ENCODE assay signal across 9 cellular contexts in genomic region chr3:30611613-30612421, GRCh38. TPM values are rescaled to one million over a fixed set of nuclear protein-coding genes. Genes with fewer than 3 reads are reported as not detected.
DNase-seq lines count a peak whose midpoint lies in the region; ATAC-seq and TF ChIP-seq lines count a peak whose summit lies in the region.
"Had no signal": no experiment of that assay in that cellular context is flagged by ENCODE, and none has a peak within 500 bp of the region (broad histone marks: within the 10 kb centered on the region; RNA-seq: fewer than 3 reads in every experiment).

No MANE protein-coding gene starts in this region.

- no peaks in the 10 kb centered on the region for H3F3A ChIP-seq in OCI-LY1 (ENCODE audit: insufficient read depth, low read length)

- peak overlapping the region; percentile 69 for H2BK12ac ChIP-seq in trophoblast cell (ENCODE audit: low read length)

- ATAC-seq in GM21723 (IDR thresholded peaks at IDR 0.05; ENCODE audit: unreplicated experiment) = no peak
- no peak for ATAC-seq in HG02840 (IDR thresholded peaks at IDR 0.05; ENCODE audit: low FRiP score, unreplicated experiment)
- ATAC-seq: left lobe of liver had no signal

- H3K79me1 ChIP-seq in trophoblast cell (ENCODE audit: low read length) = peaks cover 13% of the 10 kb centered on the region

- H4K12ac ChIP-seq in trophoblast cell (ENCODE audit: low read depth, low read length) = no peak overlapping the region

- DNase-seq in Caki2 (ENCODE audit: low read depth) (peak; percentile 73), dermis blood vessel endothelial cell (peak; percentile 79), trophoblast cell (peak; percentile 25 to 70), DMS153 treated with DMSO at 0.1 percent for 48 hours (lab: John Stamatoyannopoulos, UW; ENCODE audit: unreplicated experiment) (no peak)
- no peak for DNase-seq in activated CD4-positive, alpha-beta T cell treated with anti-CD3 and anti-CD28 coated beads, Interleukin-2, amount 50 U/mL, for 4 hours

- H3K18ac ChIP-seq in trophoblast cell (ENCODE audit: low read length) = no peak overlapping the region

- H3K23ac ChIP-seq in trophoblast cell (ENCODE audit: low read length) = no peak overlapping the region

- WGBS in trophoblast cell (ENCODE audit: extremely low coverage, insufficient coverage, insufficient read length) = no CpG with 5 or more reads among the region's 7 CpGs

- in situ Hi-C loops in Caki2 (cut with HindIII; ENCODE audit: low pct_unique_long_range_greater_than_20kb, low sequenced_read_pairs) = no loop called here

- peaks cover 87% of the 10 kb centered on the region for H3K4me1 ChIP-seq in OCI-LY1 (ENCODE audit: insufficient read depth, low read length, severe bottlenecking)
- H3K4me1 ChIP-seq in trophoblast cell (ENCODE audit: control insufficient read depth in 1 of 2, insufficient read depth in 2 of 2, low read length in 2 of 2) = peaks cover 8 to 23% of the 10 kb centered on the region in 2 experiments

- H2AK5ac ChIP-seq in trophoblast cell (ENCODE audit: low read length) = no peak overlapping the region

- H3K27me3 ChIP-seq in OCI-LY1 (ENCODE audit: insufficient read depth, low read length) = no peaks in the 10 kb centered on the region
- H3K27me3 ChIP-seq in trophoblast cell (ENCODE audit: insufficient read depth, low read length) = no peaks in the 10 kb centered on the region

- H3K36me3 ChIP-seq in OCI-LY1 (ENCODE audit: insufficient read depth, low read length) = peaks cover 4% of the 10 kb centered on the region; the same call in 1 of the 2 replicates
- H3K36me3 ChIP-seq in trophoblast cell (ENCODE audit: control insufficient read depth in 1 of 2, insufficient read depth in 2 of 2, low read length in 2 of 2) = no peaks in the 10 kb centered on the region

- no peaks in the 10 kb centered on the region for H3K9me3 ChIP-seq in OCI-LY1 (ENCODE audit: low read length)
- no peaks in the 10 kb centered on the region for H3K9me3 ChIP-seq in trophoblast cell (ENCODE audit: insufficient read depth, low read depth, low read length)

- H3K79me2 ChIP-seq in OCI-LY1 (ENCODE audit: insufficient read depth, low read length) (peaks cover 94% of the 10 kb centered on the region), trophoblast cell (ENCODE audit: control insufficient read depth, insufficient read depth, low read length, poor library complexity) (peaks cover 23% of the 10 kb centered on the region)

- H3K14ac ChIP-seq in trophoblast cell (ENCODE audit: low read length) = no peak overlapping the region

- H3K4ac ChIP-seq in trophoblast cell (ENCODE audit: low read depth, low read length) = peak overlapping the region; percentile 90

- H3K9ac ChIP-seq in OCI-LY1 (ENCODE audit: low read length) (no peak overlapping the region; the same call in 1 of the 2 replicates), trophoblast cell (ENCODE audit: low read length) (no peak overlapping the region)

- H3K4me2 ChIP-seq in OCI-LY1 (ENCODE audit: low read length) = peak overlapping the region; percentile 82
- H3K4me2 ChIP-seq in trophoblast cell (ENCODE audit: low read length) = peak overlapping the region; percentile 24

- no peak for TF ChIP-seq CTCF in OCI-LY1 (IDR thresholded peaks at IDR 0.05; ENCODE audit: low read length)

- H4K20me1 ChIP-seq in OCI-LY1 (ENCODE audit: insufficient read depth, low read length) = no peaks in the 10 kb centered on the region

- H3K27ac ChIP-seq in OCI-LY1 (ENCODE audit: low read depth, low read length, poor library complexity, severe bottlenecking) (peak overlapping the region; percentile 68), trophoblast cell (ENCODE audit: low read depth, low read length) (peak overlapping the region; percentile 76)

- no peaks in the 10 kb centered on the region for H3K9me2 ChIP-seq in OCI-LY1 (ENCODE audit: low read depth, low read length)

- H3K4me3 ChIP-seq in OCI-LY1 (ENCODE audit: low read depth, low read length, poor library complexity, severe bottlenecking) (peak overlapping the region; percentile 85), trophoblast cell (ENCODE audit: low read depth, low read length) (no peak overlapping the region)

- no peak overlapping the region for H4K8ac ChIP-seq in trophoblast cell (ENCODE audit: low read depth, low read length)

- H2AFZ ChIP-seq in OCI-LY1 (ENCODE audit: low read length) = no peak overlapping the region
- no peak overlapping the region for H2AFZ ChIP-seq in trophoblast cell (ENCODE audit: insufficient read depth, low read length, poor library complexity)

- H2BK5ac ChIP-seq in trophoblast cell (ENCODE audit: low read depth, low read length, poor library complexity) = peak overlapping the region; percentile 75

- H4K91ac ChIP-seq in trophoblast cell (ENCODE audit: low read depth, low read length) = no peak overlapping the region

- peak overlapping the region; percentile 44 for H2BK120ac ChIP-seq in trophoblast cell (ENCODE audit: insufficient read depth, low read length, poor library complexity)

RNA-seq across cellular contexts. Expression of gene TGFBR2, which starts 5.4 kb away (rescaled TPM):
- 41.2 and 44.5 TPM in 2 replicates for total RNA-seq in Caki2 (2014; rRNA removed; shearing (Covaris generic); ENCODE audit: low replicate concordance)
- total RNA-seq in dermis blood vessel endothelial cell = 632 and 715 TPM in 2 replicates
- polyA plus RNA-seq in trophoblast cell (2013) = 95.2 and 107 TPM in 2 replicates

Comparison
In these comparisons a context has a peak if more than half of its experiments do, and no peak if none do; other contexts are left out.
1. DNase-seq: peak in Caki2 (single experiment), dermis blood vessel endothelial cell (single experiment) and trophoblast cell (2 of 2); none in DMS153 treated with DMSO at 0.1 percent for 48 hours (single experiment) and activated CD4-positive, alpha-beta T cell treated with anti-CD3 and anti-CD28 coated beads, Interleukin-2, amount 50 U/mL, for 4 hours (0 of 2).
2. RNA of gene TGFBR2, which starts 5.4 kb away (total RNA-seq): 632 to 715 TPM in dermis blood vessel endothelial cell; 41.2 to 44.5 TPM in Caki2; every median in the first group is over 10 times any median in the second.